19 cellular contexts compared by ENCODE assay signal in the genomic region with DNA sequence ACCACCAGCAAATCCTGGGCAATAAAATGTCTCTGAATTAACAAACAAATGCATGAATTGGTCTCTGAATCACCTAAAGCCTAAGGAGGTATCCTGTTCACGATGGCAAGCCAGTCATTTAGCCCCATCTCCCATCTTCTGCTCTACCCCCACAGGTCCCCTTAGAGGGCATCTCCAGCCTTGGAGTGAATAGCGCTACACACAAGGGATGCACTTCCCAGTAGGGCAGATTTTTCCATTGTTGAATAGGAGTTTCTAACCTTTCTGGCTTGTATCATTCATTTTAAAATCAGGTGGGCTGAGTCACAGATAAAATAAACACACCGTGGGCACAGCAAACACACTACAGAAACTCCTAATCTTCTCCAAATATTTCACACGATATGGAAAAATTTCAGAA.
"Had no signal": no experiment of that assay in that cellular context is flagged by ENCODE, and none has a peak within 500 bp of the region (broad histone marks: within the 10 kb centered on the region; RNA-seq: fewer than 3 reads in every experiment).

No MANE protein-coding gene starts in this region.

- H3K4me3 Mint-ChIP-seq: immature natural killer cell; memory B cell; natural killer cell; stimulated activated memory B cell treated with anti-CD40 and anti-IgM and Interleukin-4, amounts not matched to agents 10 μg/mL and 1 μg/mL and 100 μg/mL, for 72 hours; type B pancreatic cell had no signal

- DNase-seq: dorsolateral prefrontal cortex; effector CD4-positive, alpha-beta T cell; hypothalamus; immature natural killer cell; left ventricle myocardium superior; lower lobe of right lung; natural killer cell; spleen; stimulated activated CD4-positive, alpha-beta T cell treated with anti-CD3 and anti-CD28 coated beads, Interleukin-4, amount 100 ng/mL, for 4 hours; stimulated activated naive CD8-positive, alpha-beta T cell treated with anti-CD3 and anti-CD28 coated beads, Interleukin-15, Interleukin-2, amounts not matched to agents 100 U/mL and 50 U/mL, for 24 hours; substantia nigra; testis; tibial artery had no signal

- H3K4me1 Mint-ChIP-seq: immature natural killer cell; memory B cell; natural killer cell; stimulated activated memory B cell treated with anti-CD40 and anti-IgM and Interleukin-4, amounts not matched to agents 10 μg/mL and 1 μg/mL and 100 μg/mL, for 72 hours had no signal

- H3K36me3 ChIP-seq: lower lobe of right lung, prostate gland, right atrium auricular region, spleen, tibial artery had no signal

- H3K9me3 ChIP-seq: prostate gland, right atrium auricular region, testis had no signal

- H3K27me3 Mint-ChIP-seq: stimulated activated memory B cell treated with anti-CD40 and anti-IgM and Interleukin-4, amounts not matched to agents 10 μg/mL and 1 μg/mL and 100 μg/mL, for 72 hours; type B pancreatic cell had no signal

- H3K9me3 Mint-ChIP-seq: memory B cell, natural killer cell had no signal

- H3K4me1 ChIP-seq: lower lobe of right lung, prostate gland, right atrium auricular region, spleen, testis, tibial artery had no signal

- H3K4me3 ChIP-seq: dorsolateral prefrontal cortex, lower lobe of right lung, prostate gland, right atrium auricular region, skin epidermis, spleen, testis, tibial artery had no signal

- H3K27me3 ChIP-seq: dorsolateral prefrontal cortex, right atrium auricular region, spleen, testis, tibial artery had no signal

- H3K27ac ChIP-seq: dorsolateral prefrontal cortex, lower lobe of right lung, prostate gland, right atrium auricular region, skin epidermis, spleen, testis, tibial artery had no signal

- H3K27ac Mint-ChIP-seq: immature natural killer cell; memory B cell; natural killer cell; stimulated activated memory B cell treated with anti-CD40 and anti-IgM and Interleukin-4, amounts not matched to agents 10 μg/mL and 1 μg/mL and 100 μg/mL, for 72 hours; type B pancreatic cell had no signal

- H3K36me3 Mint-ChIP-seq: immature natural killer cell; memory B cell; natural killer cell; stimulated activated memory B cell treated with anti-CD40 and anti-IgM and Interleukin-4, amounts not matched to agents 10 μg/mL and 1 μg/mL and 100 μg/mL, for 72 hours; type B pancreatic cell had no signal
